ENCODE assay signal across 23 cellular contexts in genomic region chr2:16022548-16023240, GRCh38.
"Had no signal": no experiment of that assay in that cellular context is flagged by ENCODE, and none has a peak within 500 bp of the region (broad histone marks: within the 10 kb centered on the region; RNA-seq: fewer than 3 reads in every experiment).

No MANE protein-coding gene starts in this region.

- H3K36me3 ChIP-seq: esophagus muscularis mucosa, gastrocnemius medialis, heart right ventricle, left ventricle myocardium inferior, lower lobe of right lung, neutrophil, right lobe of liver, tibial nerve had no signal

- H3K4me1 ChIP-seq: esophagus muscularis mucosa, gastrocnemius medialis, heart right ventricle, left ventricle myocardium inferior, lower lobe of right lung, psoas muscle, right lobe of liver had no signal

- DNase-seq: effector memory CD8-positive, alpha-beta T cell; gastrocnemius medialis; heart right ventricle; hypothalamus; immature natural killer cell; kidney; left cardiac atrium; left ventricle myocardium inferior; lower lobe of right lung; midbrain; psoas muscle; retina; right lobe of liver; stimulated activated CD4-positive, alpha-beta T cell treated with anti-CD3 and anti-CD28 coated beads, Interleukin-4, amount 100 ng/mL, for 1 hour; stimulated activated CD8-positive, alpha-beta memory T cell treated with anti-CD3 and anti-CD28 coated beads, Interleukin-4, amount 100 ng/mL, for 48 hours had no signal

- H3K27ac ChIP-seq: epithelial cell of prostate, esophagus muscularis mucosa, gastrocnemius medialis, heart right ventricle, left ventricle myocardium inferior, lower lobe of right lung, neutrophil, psoas muscle, right lobe of liver, tibial nerve had no signal

- H3K4me3 Mint-ChIP-seq: effector memory CD8-positive, alpha-beta T cell; immature natural killer cell; memory B cell; natural killer cell treated with Interleukin-12 subunit alpha and Interleukin-12 subunit beta and Interleukin-15 and Interleukin-18, amount 100 ng/mL, for 72 hours; stimulated activated effector memory CD8-positive, alpha-beta T cell treated with anti-CD3 and anti-CD28 coated beads, Interleukin-12 subunit alpha, Interleukin-12 subunit beta, amount 100 ng/mL, for 72 hours; stimulated activated naive CD8-positive, alpha-beta T cell treated with anti-CD3 and anti-CD28 coated beads, Interleukin-15, Interleukin-2, amounts not matched to agents 100 ng/mL and 50 ng/mL, for 24 hours had no signal

- H3K27me3 ChIP-seq: neutrophil, right lobe of liver, tibial nerve had no signal

- H3K4me3 ChIP-seq: esophagus muscularis mucosa, gastrocnemius medialis, heart right ventricle, left ventricle myocardium inferior, lower lobe of right lung, psoas muscle, right lobe of liver, tibial nerve had no signal

- H3K9me3 ChIP-seq: esophagus muscularis mucosa, gastrocnemius medialis, heart right ventricle, left ventricle myocardium inferior, lower lobe of right lung, neutrophil, psoas muscle, right lobe of liver, tibial nerve had no signal

- H3K36me3 Mint-ChIP-seq: immature natural killer cell; memory B cell; natural killer cell treated with Interleukin-12 subunit alpha and Interleukin-12 subunit beta and Interleukin-15 and Interleukin-18, amount 100 ng/mL, for 72 hours; stimulated activated effector memory CD8-positive, alpha-beta T cell treated with anti-CD3 and anti-CD28 coated beads, Interleukin-12 subunit alpha, Interleukin-12 subunit beta, amount 100 ng/mL, for 72 hours had no signal

- H3K9me3 Mint-ChIP-seq: natural killer cell treated with Interleukin-12 subunit alpha and Interleukin-12 subunit beta and Interleukin-15 and Interleukin-18, amount 100 ng/mL, for 72 hours; stimulated activated naive CD8-positive, alpha-beta T cell treated with anti-CD3 and anti-CD28 coated beads, Interleukin-15, Interleukin-2, amounts not matched to agents 100 ng/mL and 50 ng/mL, for 24 hours had no signal

- H3K4me1 Mint-ChIP-seq: immature natural killer cell; memory B cell; stimulated activated effector memory CD8-positive, alpha-beta T cell treated with anti-CD3 and anti-CD28 coated beads, Interleukin-12 subunit alpha, Interleukin-12 subunit beta, amount 100 ng/mL, for 72 hours had no signal

- H3K27me3 Mint-ChIP-seq: effector memory CD8-positive, alpha-beta T cell had no signal

- ATAC-seq: effector memory CD8-positive, alpha-beta T cell; gastrocnemius medialis; heart right ventricle; left cardiac atrium; natural killer cell treated with Interleukin-12 subunit alpha and Interleukin-12 subunit beta and Interleukin-15 and Interleukin-18, amount 100 ng/mL, for 72 hours; psoas muscle; right lobe of liver; stimulated activated effector memory CD8-positive, alpha-beta T cell treated with anti-CD3 and anti-CD28 coated beads, Interleukin-12 subunit alpha, Interleukin-12 subunit beta, amount 100 ng/mL, for 72 hours had no signal

- H3K27ac Mint-ChIP-seq: effector memory CD8-positive, alpha-beta T cell; immature natural killer cell; memory B cell; natural killer cell treated with Interleukin-12 subunit alpha and Interleukin-12 subunit beta and Interleukin-15 and Interleukin-18, amount 100 ng/mL, for 72 hours; stimulated activated effector memory CD8-positive, alpha-beta T cell treated with anti-CD3 and anti-CD28 coated beads, Interleukin-12 subunit alpha, Interleukin-12 subunit beta, amount 100 ng/mL, for 72 hours; stimulated activated naive CD8-positive, alpha-beta T cell treated with anti-CD3 and anti-CD28 coated beads, Interleukin-15, Interleukin-2, amounts not matched to agents 100 ng/mL and 50 ng/mL, for 24 hours had no signal
